Comparison of ENCODE assay signal across 9 cellular contexts in the genomic region with DNA sequence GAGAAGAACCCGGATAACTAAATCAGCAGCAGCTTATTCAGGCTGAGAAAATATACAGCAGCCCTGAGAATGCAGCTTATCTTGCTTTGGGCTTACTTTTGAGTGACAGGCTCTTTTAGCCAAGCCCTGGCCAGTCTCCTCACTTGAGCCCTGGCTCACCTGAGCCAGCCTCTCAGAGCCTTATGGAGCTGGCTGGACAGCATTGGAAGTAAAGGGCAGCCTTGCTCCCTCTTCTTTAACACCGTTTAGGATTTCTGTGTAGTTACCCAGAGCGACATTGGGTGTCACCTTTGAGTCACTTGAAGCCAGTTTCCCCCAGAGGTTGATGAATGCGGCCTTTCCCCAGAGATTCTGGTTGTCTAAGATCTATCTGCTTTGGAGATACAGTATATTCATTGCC. TPM values are rescaled to one million over a fixed set of nuclear protein-coding genes. Genes with fewer than 3 reads are reported as not detected.
DNase-seq lines count a peak whose midpoint lies in the region; ATAC-seq and TF ChIP-seq lines count a peak whose summit lies in the region.
"Had no signal": no experiment of that assay in that cellular context is flagged by ENCODE, and none has a peak within 500 bp of the region (broad histone marks: within the 10 kb centered on the region; RNA-seq: fewer than 3 reads in every experiment).

No MANE protein-coding gene starts in this region.

- H3K4me3 ChIP-seq in GM12864 (ENCODE audit: low read depth, low read length) (no peak overlapping the region), NT2/D1 (ENCODE audit: insufficient read length, low read depth) (no peak overlapping the region), liver (ENCODE audit: low read depth in 1 of 3, low read length in 3 of 3) (no peak overlapping the region)

- peak; percentile 77 to 81 for TF ChIP-seq RAD21 in liver (IDR thresholded peaks at IDR 0.05)

- no peak overlapping the region for H3K27ac ChIP-seq in liver (ENCODE audit: low read depth in 1 of 2, low read length in 2 of 2)

- ATAC-seq in HG02571 (IDR thresholded peaks at IDR 0.05; ENCODE audit: unreplicated experiment): no peak

- TF ChIP-seq CTCF in GM12864 (IDR thresholded peaks at IDR 0.05; ENCODE audit: low read depth, low read length, missing control alignments): peak; percentile 83
- peak; percentile 35 for TF ChIP-seq CTCF in liver (IDR thresholded peaks at IDR 0.05; ENCODE audit: low read depth, low read length, missing input control)

- DNase-seq in AG08395 (ENCODE audit: low spot score) (peak; percentile 67), GM12864 (ENCODE audit: low read depth) (no peak), HS-5 (ENCODE audit: low read depth) (peak; percentile 23), NT2/D1 (ENCODE audit: low read depth, low spot score) (peak; percentile 49), cerebellar cortex (ENCODE audit: low spot score) (peak; percentile 69)
- no peak for DNase-seq in NK-92 treated with Interleukin-12 subunit alpha and Interleukin-12 subunit beta, amount 100 ng/mL, for 24 hours (lab: John Stamatoyannopoulos, UW)

- H3K36me3 ChIP-seq in NT2/D1 (ENCODE audit: insufficient read depth, insufficient read length, low read length): no peaks in the 10 kb centered on the region
- H3K36me3 ChIP-seq in liver (ENCODE audit: control insufficient read depth in 4 of 4, insufficient read depth in 3 of 4, low read depth in 1 of 4, low read length in 3 of 4): no peaks in the 10 kb centered on the region

- H3K9ac ChIP-seq in NT2/D1 (ENCODE audit: insufficient read length, low read depth): no peak overlapping the region
- no peak overlapping the region for H3K9ac ChIP-seq in liver (ENCODE audit: low read depth in 1 of 2, low read length in 2 of 2)

- no peaks in the 10 kb centered on the region for H3K4me1 ChIP-seq in NT2/D1 (ENCODE audit: insufficient read depth, insufficient read length)
- no peaks in the 10 kb centered on the region for H3K4me1 ChIP-seq in liver (ENCODE audit: control insufficient read depth in 4 of 4, insufficient read depth in 4 of 4, low read length in 3 of 4)

- H3K9me3 ChIP-seq in NT2/D1 (ENCODE audit: insufficient read depth, low read length) (no peaks in the 10 kb centered on the region), liver (ENCODE audit: control insufficient read depth in 4 of 4, low read length in 3 of 4) (no peaks in the 10 kb centered on the region)

- H3K27me3 ChIP-seq in NT2/D1 (ENCODE audit: insufficient read depth, insufficient read length) (no peaks in the 10 kb centered on the region), liver (ENCODE audit: control insufficient read depth in 4 of 4, insufficient read depth in 4 of 4, low read length in 3 of 4) (no peaks in the 10 kb centered on the region)

- 22% methylated on average over 4 of the region's 4 CpGs for WGBS in liver

TF ChIP-seq in liver, 16 proteins besides CTCF, POLR2A, EP300 and RAD21:
- TF ChIP-seq NR2F2 (IDR thresholded peaks at IDR 0.05): no peak
- TF ChIP-seq RXRA (IDR thresholded peaks at IDR 0.05): no peak
- TF ChIP-seq REST (IDR thresholded peaks at IDR 0.05): no peak
- no peak for TF ChIP-seq EGR1 (IDR thresholded peaks at IDR 0.05; ENCODE audit: low read depth in 2 of 2)
- TF ChIP-seq GABPA (IDR thresholded peaks at IDR 0.05 in 1 of 2, conservative IDR thresholded peaks at IDR 0.05 in 1 of 2): no peak
- TF ChIP-seq SP1 (IDR thresholded peaks at IDR 0.05): no peak
- no peak for TF ChIP-seq TAF1 (conservative IDR thresholded peaks at IDR 0.05)
- no peak for TF ChIP-seq ZBTB33 (IDR thresholded peaks at IDR 0.05)
- TF ChIP-seq HNF4A (conservative IDR thresholded peaks at IDR 0.05): no peak
- TF ChIP-seq MAX (IDR thresholded peaks at IDR 0.05): no peak
- TF ChIP-seq FOXA2 (IDR thresholded peaks at IDR 0.05): no peak
- TF ChIP-seq JUND (IDR thresholded peaks at IDR 0.05): no peak
- TF ChIP-seq HNF4G (IDR thresholded peaks at IDR 0.05): no peak
- TF ChIP-seq YY1 (IDR thresholded peaks at IDR 0.05): no peak
- TF ChIP-seq, protein P1, sequence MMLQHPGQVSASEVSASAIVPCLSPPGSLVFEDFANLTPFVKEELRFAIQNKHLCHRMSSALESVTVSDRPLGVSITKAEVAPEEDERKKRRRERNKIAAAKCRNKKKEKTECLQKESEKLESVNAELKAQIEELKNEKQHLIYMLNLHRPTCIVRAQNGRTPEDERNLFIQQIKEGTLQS (IDR thresholded peaks at IDR 0.05): no peak
- TF ChIP-seq FOXA1 (IDR thresholded peaks at IDR 0.05): no peak

RNA-seq across cellular contexts. Expression of gene NPIPB2, which starts 7.7 kb away (rescaled TPM):
- 1 to 10 TPM; 3.3 to 4.9 TPM for total RNA-seq in liver
- 1 to 10 TPM in 1 of 2 donors, under 1 TPM in 1; 0.75 to 3.3 TPM for polyA plus RNA-seq in liver

RNA-seq across cellular contexts. Expression of gene TNFRSF17, which starts 15.5 kb away (rescaled TPM):
- total RNA-seq in liver: under 1 TPM; 0.17 to 0.28 TPM
- 1 to 10 TPM in 1 of 2 donors, not detected in 1; 2.6 TPM for polyA plus RNA-seq in liver
- total RNA-seq: urinary bladder had no signal
- polyA plus RNA-seq: urinary bladder had no signal

RNA-seq across cellular contexts. Expression of gene SNX29, which starts 27.0 kb away (rescaled TPM):
- 10 to 100 TPM in 1 of 2 donors, 1 to 10 TPM in 1; 8.9 to 10.5 TPM for total RNA-seq in liver
- polyA plus RNA-seq in liver: 10 to 100 TPM in 1 of 2 donors, 1 to 10 TPM in 1; 1.9 to 11.9 TPM

RNA-seq across cellular contexts. Expression of gene GSPT1, which starts 33.8 kb away (rescaled TPM):
- total RNA-seq in liver: 10 to 100 TPM; 48.5 to 67.6 TPM
- 10 to 100 TPM; 24.2 to 35.2 TPM for polyA plus RNA-seq in liver

Comparison
In these comparisons a context has a peak if more than half of its experiments do, and no peak if none do; other contexts are left out.
1. DNase-seq: peak in AG08395 (single experiment), HS-5 (single experiment), NT2/D1 (single experiment) and cerebellar cortex (single experiment); none in GM12864 (single experiment) and NK-92 treated with Interleukin-12 subunit alpha and Interleukin-12 subunit beta, amount 100 ng/mL, for 24 hours (single experiment).